In the genomic region with DNA sequence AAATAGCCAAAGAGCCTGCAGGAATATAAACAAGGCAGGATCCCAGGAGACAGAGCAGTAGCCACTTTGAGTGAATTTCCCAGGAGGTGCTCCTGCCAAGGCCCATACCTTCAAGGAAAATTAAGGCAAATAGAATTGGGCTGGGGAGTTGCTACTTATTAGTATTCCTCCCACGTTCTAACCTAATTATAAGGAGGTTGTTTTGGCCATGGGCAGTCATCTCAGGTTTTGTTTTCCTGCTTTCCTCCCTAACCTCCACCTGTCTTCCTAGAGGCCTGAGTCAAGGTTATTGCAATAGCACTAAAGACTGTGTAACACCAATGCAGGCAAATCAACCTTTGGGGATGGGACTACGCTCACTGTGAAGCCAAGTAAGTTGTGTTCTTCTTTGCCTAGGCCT, we compare ENCODE assay signal across 15 cellular contexts.
DNase-seq lines count a peak whose midpoint lies in the region; ATAC-seq and TF ChIP-seq lines count a peak whose summit lies in the region.
"Had no signal": no experiment of that assay in that cellular context is flagged by ENCODE, and none has a peak within 500 bp of the region (broad histone marks: within the 10 kb centered on the region; RNA-seq: fewer than 3 reads in every experiment).

No MANE protein-coding gene starts in this region.

- H3K36me3 Mint-ChIP-seq in activated T-cell treated with anti-CD3 and anti-CD28 coated beads, Interleukin-2, amount 50 U/mL, for 72 hours (ENCODE audit: insufficient read depth in 2 of 2), result peaks cover 31 to 55% of the 10 kb centered on the region in 2 donors
- peaks cover 94% of the 10 kb centered on the region for H3K36me3 Mint-ChIP-seq in activated CD4-positive, alpha-beta memory T cell treated with anti-CD3 and anti-CD28 coated beads for 36 hours
- H3K36me3 Mint-ChIP-seq in memory B cell, result no peaks in the 10 kb centered on the region

- H3K4me1 ChIP-seq in transverse colon, result peaks cover 9 to 41% (median 26%) of the 10 kb centered on the region in 4 donors

- CTCF ChIA-PET in activated CD4-positive, alpha-beta memory T cell treated with anti-CD3 and anti-CD28 coated beads for 36 hours (lab: Charles Lee), result interaction anchor here (0.8 to 2.5 kb wide), 2 partner anchors 8 to 10 kb away, joined by 3 to 8 read pairs; no protein-coding TSS in a partner anchor

- ATAC-seq in activated T-cell treated with anti-CD3 and anti-CD28 coated beads, Interleukin-2, amount 50 U/mL, for 72 hours (replicated peaks in 1 of 2), result no peak
- no peak for ATAC-seq in memory B cell (ENCODE audit: low read depth)
- ATAC-seq: HepG2, upper lobe of right lung had no signal

- H3K9me3 Mint-ChIP-seq in activated T-cell treated with anti-CD3 and anti-CD28 coated beads, Interleukin-2, amount 50 U/mL, for 72 hours, result no peaks in the 10 kb centered on the region
- no peaks in the 10 kb centered on the region for H3K9me3 Mint-ChIP-seq in activated CD4-positive, alpha-beta memory T cell treated with anti-CD3 and anti-CD28 coated beads for 36 hours
- H3K9me3 Mint-ChIP-seq in memory B cell, result no peaks in the 10 kb centered on the region

- H3K4me1 Mint-ChIP-seq in activated T-cell treated with anti-CD3 and anti-CD28 coated beads, Interleukin-2, amount 50 U/mL, for 72 hours (ENCODE audit: low read depth), result peaks cover 90% of the 10 kb centered on the region
- peaks cover 82% of the 10 kb centered on the region for H3K4me1 Mint-ChIP-seq in activated CD4-positive, alpha-beta memory T cell treated with anti-CD3 and anti-CD28 coated beads for 36 hours (ENCODE audit: low read depth)
- H3K4me1 Mint-ChIP-seq in memory B cell, result peaks cover 62% of the 10 kb centered on the region

- no peaks in the 10 kb centered on the region for H3K27me3 Mint-ChIP-seq in activated T-cell treated with anti-CD3 and anti-CD28 coated beads, Interleukin-2, amount 50 U/mL, for 72 hours (ENCODE audit: low read depth)
- no peaks in the 10 kb centered on the region for H3K27me3 Mint-ChIP-seq in activated CD4-positive, alpha-beta memory T cell treated with anti-CD3 and anti-CD28 coated beads for 36 hours
- no peaks in the 10 kb centered on the region for H3K27me3 Mint-ChIP-seq in memory B cell

- peak overlapping the region; percentile 34 to 70 (median 69) for H3K27ac ChIP-seq in transverse colon
- H3K27ac ChIP-seq: cardiac muscle cell, neural progenitor cell, upper lobe of right lung had no signal

- no peaks in the 10 kb centered on the region for H3K27me3 ChIP-seq in transverse colon
- H3K27me3 ChIP-seq: cardiac muscle cell, neural progenitor cell, upper lobe of right lung had no signal

- TF ChIP-seq CTCF in transverse colon (IDR thresholded peaks at IDR 0.05), result no peak

- POLR2A ChIA-PET in activated CD4-positive, alpha-beta memory T cell treated with anti-CD3 and anti-CD28 coated beads for 36 hours (lab: Charles Lee), result interaction anchor here (1.2 to 26.6 kb wide), 5 partner anchors 14 to 37 kb away, joined by 3 to 639 read pairs (median 9); no protein-coding TSS in a partner anchor

- no peak overlapping the region for H3K4me3 ChIP-seq in transverse colon
- H3K4me3 ChIP-seq: cardiac muscle cell, neural progenitor cell, upper lobe of right lung had no signal

- TF ChIP-seq POLR2A in transverse colon (IDR thresholded peaks at IDR 0.05), result no peak

- intact Hi-C loops in activated CD4-positive, alpha-beta memory T cell treated with anti-CD3 and anti-CD28 coated beads for 36 hours (cut with micrococcal nuclease), result no loop called here
- intact Hi-C loops in transverse colon (cut with DNase I; ENCODE audit: low total_unique reads), result no loop called here

- no peak for TF ChIP-seq EP300 in transverse colon (IDR thresholded peaks at IDR 0.05; ENCODE audit: low read depth)

- no peak for DNase-seq in activated T-cell treated with anti-CD3 and anti-CD28 coated beads, Interleukin-2, amount 50 U/mL, for 72 hours
- DNase-seq in activated T-cell treated with anti-CD3 and anti-CD28 coated beads for 4 hours, result no peak
- no peak for DNase-seq in activated CD4-positive, alpha-beta memory T cell treated with anti-CD3 and anti-CD28 coated beads for 36 hours
- DNase-seq in memory B cell (ENCODE audit: low spot score in 2 of 2), result no peak
- no peak for DNase-seq in transverse colon
- DNase-seq in OCI-M1 (lab: John Stamatoyannopoulos, UW), result no peak
- DNase-seq in stimulated activated CD4-positive, alpha-beta T cell treated with anti-CD3 and anti-CD28 coated beads, Interleukin-2, amount 100 ng/mL, for 48 hours, result no peak
- no peak for DNase-seq in NCI-H748 treated with DMSO at 0.1 percent for 48 hours (lab: John Stamatoyannopoulos, UW)
- DNase-seq: DMS79 treated with DMSO at 0.1 percent for 48 hours, glutamatergic neuron, NCI-H1092 treated with DMSO at 0.1 percent for 48 hours, upper lobe of right lung had no signal

- in situ Hi-C loops in transverse colon (cut with MboI; ENCODE audit: low pct_ligation_motif_present in 1 of 4, low pct_unique_long_range_greater_than_20kb in 1 of 4, low sequenced_read_pairs in 3 of 4), result no loop called here

- WGBS in transverse colon (ENCODE audit: low coverage in 1 of 2), 2 donors, result 65 to 81% methylated on average over 2 of the region's 2 CpGs

- peak overlapping the region; percentile 86 to 100 for H3K4me3 Mint-ChIP-seq in activated T-cell treated with anti-CD3 and anti-CD28 coated beads, Interleukin-2, amount 50 U/mL, for 72 hours
- H3K4me3 Mint-ChIP-seq in activated CD4-positive, alpha-beta memory T cell treated with anti-CD3 and anti-CD28 coated beads for 36 hours, result peak overlapping the region; percentile 83
- H3K4me3 Mint-ChIP-seq in memory B cell, result no peak overlapping the region
- H3K4me3 Mint-ChIP-seq: neural progenitor cell had no signal

- no peaks in the 10 kb centered on the region for H3K36me3 ChIP-seq in transverse colon
- H3K36me3 ChIP-seq: cardiac muscle cell, neural progenitor cell, upper lobe of right lung had no signal

- H3K27ac Mint-ChIP-seq in activated T-cell treated with anti-CD3 and anti-CD28 coated beads, Interleukin-2, amount 50 U/mL, for 72 hours, result peak overlapping the region; percentile 97
- H3K27ac Mint-ChIP-seq in activated CD4-positive, alpha-beta memory T cell treated with anti-CD3 and anti-CD28 coated beads for 36 hours, result peak overlapping the region; percentile 99
- peak overlapping the region; percentile 74 for H3K27ac Mint-ChIP-seq in memory B cell

- H3K9me3 ChIP-seq in transverse colon, result no peaks in the 10 kb centered on the region
- H3K9me3 ChIP-seq: upper lobe of right lung had no signal
